Comparison of ENCODE assay signal across 14 cellular contexts in the genomic region with DNA sequence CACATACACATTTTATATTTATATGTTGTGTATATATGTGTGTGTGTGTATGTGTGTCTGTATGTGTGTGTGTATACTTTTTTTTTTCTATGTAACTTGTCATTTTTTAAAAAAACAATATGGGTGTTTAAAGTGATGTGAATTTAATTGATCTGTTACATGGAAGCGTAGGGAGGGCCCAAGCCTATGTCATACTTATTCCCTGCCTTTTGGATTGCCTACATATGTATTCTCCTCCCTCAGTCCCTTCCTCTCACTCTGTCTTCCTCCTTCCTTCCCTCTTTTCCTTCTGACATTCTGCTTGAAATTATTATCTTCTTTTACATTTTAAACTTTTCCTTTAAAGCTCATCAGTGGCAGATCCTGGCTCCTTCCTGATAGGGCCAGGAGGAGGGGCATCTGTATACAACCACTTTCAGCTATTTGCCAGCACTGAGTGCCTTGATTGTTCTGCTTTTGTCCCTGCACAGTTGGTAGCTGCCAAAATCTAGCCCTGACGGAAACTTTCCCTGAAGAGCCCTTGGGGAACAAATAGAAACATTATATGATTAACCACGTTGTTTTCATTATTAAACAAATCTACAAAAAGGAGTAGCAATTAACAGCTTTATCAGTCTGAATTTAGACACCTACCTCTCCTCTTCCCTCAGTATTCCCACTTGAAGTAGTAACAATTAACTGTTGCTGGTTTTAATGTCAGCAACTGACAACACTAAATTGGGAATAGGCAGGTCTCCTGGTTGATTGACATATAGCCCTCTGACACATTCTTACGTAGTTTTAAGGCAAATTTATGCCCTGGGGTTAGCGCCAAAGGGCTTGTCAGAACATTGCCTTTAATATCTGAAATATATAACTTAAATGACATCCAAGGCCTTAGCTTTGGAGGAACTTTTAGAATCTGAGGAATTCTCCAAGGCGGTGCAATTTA. TPM values are rescaled to one million over a fixed set of nuclear protein-coding genes. Genes with fewer than 3 reads are reported as not detected.
DNase-seq lines count a peak whose midpoint lies in the region; ATAC-seq and FAIRE-seq lines count a peak whose summit lies in the region.
"Had no signal": no experiment of that assay in that cellular context is flagged by ENCODE, and none has a peak within 500 bp of the region (broad histone marks: within the 10 kb centered on the region; RNA-seq: fewer than 3 reads in every experiment).

No MANE protein-coding gene starts in this region.

- H3K9me3 Mint-ChIP-seq in activated T-cell treated with anti-CD3 and anti-CD28 coated beads, Interleukin-2, amount 50 U/mL, for 72 hours = peaks cover 6 to 8% of the 10 kb centered on the region in 2 donors
- H3K9me3 Mint-ChIP-seq: T-helper 1 cell treated with Interleukin-12 subunit alpha and Interleukin-12 subunit beta and Interleukin-4 antibody, amounts not matched to agents 30 μg/mL and 1 μg/mL, for 36 hours had no signal

- no peaks in the 10 kb centered on the region for H3K9me3 ChIP-seq in right cardiac atrium (ENCODE audit: control insufficient read depth, low read length)
- H3K9me3 ChIP-seq: mucosa of descending colon, right lobe of liver had no signal

- FAIRE-seq in GM19239 (lab: Jason Lieb, UNC) = no peak

- H3K4me1 Mint-ChIP-seq in activated T-cell treated with anti-CD3 and anti-CD28 coated beads, Interleukin-2, amount 50 U/mL, for 72 hours (ENCODE audit: low read depth) = no peaks in the 10 kb centered on the region

- H3K9ac ChIP-seq in rectal smooth muscle tissue (ENCODE audit: low read length) = no peak overlapping the region

- H3K36me3 ChIP-seq in rectal smooth muscle tissue (ENCODE audit: control insufficient read depth, insufficient read depth, low read length) = no peaks in the 10 kb centered on the region
- H3K36me3 ChIP-seq: right lobe of liver had no signal

- DNase-seq in NCI-H1105 treated with DMSO at 0.1 percent for 48 hours (lab: John Stamatoyannopoulos, UW) = peak; percentile 95
- DNase-seq in NCI-H774 (lab: John Stamatoyannopoulos, UW) = peak; percentile 70
- peak; percentile 11 to 39 (median 18) for DNase-seq in right cardiac atrium
- no peak for DNase-seq in mucosa of gallbladder (ENCODE audit: low spot score)
- DNase-seq in activated T-cell treated with anti-CD3 and anti-CD28 coated beads, Interleukin-2, amount 50 U/mL, for 72 hours = no peak
- DNase-seq in GM19239 (ENCODE audit: insufficient read length, low spot score) = no peak
- DNase-seq: activated CD4-positive, alpha-beta T cell treated with anti-CD3 and anti-CD28 coated beads, Interleukin-2, amount 50 U/mL, for 4 hours; activated effector memory CD4-positive, alpha-beta T cell treated with Interleukin-2 at 50 U/mL for 16 hours; mucosa of descending colon; right lobe of liver had no signal

- H3K4me1 ChIP-seq in right cardiac atrium (ENCODE audit: control insufficient read depth, insufficient read depth, low read length) (no peaks in the 10 kb centered on the region), rectal smooth muscle tissue (ENCODE audit: control insufficient read depth, insufficient read depth, low read length) (peaks cover 5% of the 10 kb centered on the region)
- H3K4me1 ChIP-seq: right lobe of liver had no signal

- intact Hi-C loops in right cardiac atrium (cut with DNase I) = loop anchor here in 1 of 4 donors (10.0 kb wide), 1 partner anchor 60 kb away; no protein-coding TSS in a partner anchor

- H3K27ac ChIP-seq in right cardiac atrium (ENCODE audit: low read length) (peak overlapping the region; percentile 57), rectal smooth muscle tissue (ENCODE audit: low read depth, low read length) (peak overlapping the region; percentile 14)
- H3K27ac ChIP-seq: epithelial cell of prostate, right lobe of liver had no signal

- H3K4me3 Mint-ChIP-seq in activated T-cell treated with anti-CD3 and anti-CD28 coated beads, Interleukin-2, amount 50 U/mL, for 72 hours = no peak overlapping the region
- H3K4me3 Mint-ChIP-seq: T-helper 1 cell treated with Interleukin-12 subunit alpha and Interleukin-12 subunit beta and Interleukin-4 antibody, amounts not matched to agents 30 μg/mL and 1 μg/mL, for 36 hours had no signal

- no peaks in the 10 kb centered on the region for H3K36me3 Mint-ChIP-seq in activated T-cell treated with anti-CD3 and anti-CD28 coated beads, Interleukin-2, amount 50 U/mL, for 72 hours (ENCODE audit: insufficient read depth in 2 of 2)

- no peaks in the 10 kb centered on the region for H3K27me3 Mint-ChIP-seq in activated T-cell treated with anti-CD3 and anti-CD28 coated beads, Interleukin-2, amount 50 U/mL, for 72 hours (ENCODE audit: low read depth)

- no peak overlapping the region for H3K27ac Mint-ChIP-seq in activated T-cell treated with anti-CD3 and anti-CD28 coated beads, Interleukin-2, amount 50 U/mL, for 72 hours
- H3K27ac Mint-ChIP-seq: T-helper 1 cell treated with Interleukin-12 subunit alpha and Interleukin-12 subunit beta and Interleukin-4 antibody, amounts not matched to agents 30 μg/mL and 1 μg/mL, for 36 hours had no signal

- ATAC-seq in right cardiac atrium (peak; percentile 84 to 86), HG02678 (IDR thresholded peaks at IDR 0.05; ENCODE audit: unreplicated experiment) (no peak)
- ATAC-seq in activated T-cell treated with anti-CD3 and anti-CD28 coated beads, Interleukin-2, amount 50 U/mL, for 72 hours (replicated peaks in 1 of 2) = no peak
- ATAC-seq: mucosa of descending colon, right lobe of liver had no signal

- no peaks in the 10 kb centered on the region for H3K27me3 ChIP-seq in right cardiac atrium (ENCODE audit: control insufficient read depth, insufficient read depth)
- H3K27me3 ChIP-seq in rectal smooth muscle tissue (ENCODE audit: control insufficient read depth, insufficient read depth, low read length) = no peaks in the 10 kb centered on the region
- H3K27me3 ChIP-seq: right lobe of liver had no signal

- WGBS in right cardiac atrium = 55% methylated on average over 6 of the region's 6 CpGs

- peak overlapping the region; percentile 3 for H3K4me3 ChIP-seq in right cardiac atrium (ENCODE audit: low read length)
- peak overlapping the region; percentile 36 for H3K4me3 ChIP-seq in rectal smooth muscle tissue (ENCODE audit: low read length)
- H3K4me3 ChIP-seq: mucosa of descending colon, right lobe of liver had no signal

RNA-seq across cellular contexts. Expression of a gene that starts 7.1 kb away (rescaled TPM):
- 10 to 100 TPM in 1 of 4 donors, 1 to 10 TPM in 3; 9.2 to 11.4 (median 9.6) TPM for total RNA-seq in right cardiac atrium
- polyA plus RNA-seq in right cardiac atrium = 0.97 TPM
- 12.2 TPM for total RNA-seq in mucosa of gallbladder
- not detected for total RNA-seq in activated T-cell treated with anti-CD3 and anti-CD28 coated beads, Interleukin-2, amount 50 U/mL, for 72 hours

Comparison
In these comparisons a context has a peak if more than half of its experiments do, and no peak if none do; other contexts are left out.
1. DNase-seq: peak in NCI-H1105 treated with DMSO at 0.1 percent for 48 hours (single experiment), NCI-H774 (single experiment) and right cardiac atrium (3 of 3); none in mucosa of gallbladder (single experiment), activated T-cell treated with anti-CD3 and anti-CD28 coated beads, Interleukin-2, amount 50 U/mL, for 72 hours (0 of 2) and GM19239 (single experiment).
2. ATAC-seq: peak in right cardiac atrium (2 of 2); none in HG02678 (single experiment) and activated T-cell treated with anti-CD3 and anti-CD28 coated beads, Interleukin-2, amount 50 U/mL, for 72 hours (0 of 2).
3. RNA of a gene that starts 7.1 kb away (total RNA-seq): 12.2 TPM in mucosa of gallbladder (single experiment) and 9.2 to 11.4 TPM in right cardiac atrium; not detected in activated T-cell treated with anti-CD3 and anti-CD28 coated beads, Interleukin-2, amount 50 U/mL, for 72 hours; every median in the first group is over 10 times any median in the second.